8 cellular contexts compared by ENCODE assay signal in genomic region chr11:72224587-72225410, GRCh38. TPM values are rescaled to one million over a fixed set of nuclear protein-coding genes. Genes with fewer than 3 reads are reported as not detected.
A peak's percentile ranks its signal among the peaks of the same experiment; 100 is the strongest.
DNase-seq lines count a peak whose midpoint lies in the region; ATAC-seq and TF ChIP-seq lines count a peak whose summit lies in the region.

Gene INPPL1 (plus strand): TSS chr11:72224767. CDS start chr11:72224985, 218 bp downstream.

- no peak for TF ChIP-seq POLR2A in transverse colon (IDR thresholded peaks at IDR 0.05)

- H3K4me2 ChIP-seq in fibroblast of lung (ENCODE audit: extremely low read depth, insufficient read depth, low read length) = peak within 1 kb of the TSS; percentile 100

- no peak for ATAC-seq in naive thymus-derived CD4-positive, alpha-beta T cell
- no peak for ATAC-seq in HG02970 (IDR thresholded peaks at IDR 0.05; ENCODE audit: low FRiP score, unreplicated experiment)

- H2AFZ ChIP-seq in fibroblast of lung (ENCODE audit: low read length) = peak within 1 kb of the TSS; percentile 39

- TF ChIP-seq EP300 in transverse colon (IDR thresholded peaks at IDR 0.05; ENCODE audit: low read depth) = no peak

- CTCF ChIA-PET in naive thymus-derived CD4-positive, alpha-beta T cell (lab: Charles Lee) = interaction anchor here (0.6 to 1.7 kb wide), 2 partner anchors 80 to 190 kb away, joined by 4 read pairs; no protein-coding TSS in a partner anchor

- H4K20me1 ChIP-seq in fibroblast of lung (ENCODE audit: control insufficient read depth, extremely low read depth, insufficient read depth, low read length) = peaks cover 2% of the 10 kb centered on the region

- TF ChIP-seq CTCF in fibroblast of lung (conservative IDR thresholded peaks at IDR 0.05 in 1 of 2, IDR thresholded peaks at IDR 0.05 in 1 of 2; ENCODE audit: low read depth in 1 of 2, low read length in 2 of 2) (no peak), transverse colon (IDR thresholded peaks at IDR 0.05) (no peak)

- 0% methylated on average over 2 to 61 of the region's 80 CpGs for WGBS in transverse colon (ENCODE audit: low coverage in 1 of 2), 2 donors

- peak within 1 kb of the TSS; percentile 72 for H3K27ac ChIP-seq in fibroblast of lung (ENCODE audit: insufficient read depth, low read length)
- H3K27ac ChIP-seq in naive thymus-derived CD4-positive, alpha-beta T cell (ENCODE audit: low read depth, low read length) = peak within 1 kb of the TSS; percentile 88
- H3K27ac ChIP-seq in transverse colon = peak within 1 kb of the TSS; percentile 98 to 100 (median 99)

- POLR2A ChIA-PET in naive thymus-derived CD4-positive, alpha-beta T cell (lab: Charles Lee) = interaction anchor here (0.9 to 1.8 kb wide), 4 partner anchors 11 to 183 kb away, joined by 3 to 6 read pairs (median 4); no protein-coding TSS in a partner anchor

- intact Hi-C loops in naive thymus-derived CD4-positive, alpha-beta T cell (cut with micrococcal nuclease) = loop anchor here (1.0 to 10.0 kb wide), 8 partner anchors 14 to 1950 kb away; partner anchors contain the start of genes ATG16L2 (in 1 of the 2), NADSYN1 (in 1 of the 2), PLEKHB1 (in 1 of the 2) and PPFIA1 (in 1 of the 2)
- intact Hi-C loops in transverse colon (cut with DNase I; ENCODE audit: low total_unique reads) = no loop called here

- peaks cover 10% of the 10 kb centered on the region for H3K4me1 ChIP-seq in fibroblast of lung (ENCODE audit: control insufficient read depth, extremely low read depth, insufficient read depth, low read length)
- peaks cover 10 to 12% of the 10 kb centered on the region in 2 donors for H3K4me1 ChIP-seq in naive thymus-derived CD4-positive, alpha-beta T cell (ENCODE audit: control insufficient read depth in 2 of 2, insufficient read depth in 2 of 2, low read length in 2 of 2)
- H3K4me1 ChIP-seq in transverse colon = peaks cover 5 to 27% (median 22%) of the 10 kb centered on the region in 4 donors

- H3K9me3 Mint-ChIP-seq in IgD-negative memory B cell = no peaks in the 10 kb centered on the region
- no peaks in the 10 kb centered on the region for H3K9me3 Mint-ChIP-seq in activated T-cell treated with anti-CD3 and anti-CD28 coated beads, Interleukin-2, amount 50 U/mL, for 24 hours
- peaks cover 0 to 1% (median 0%) of the 10 kb centered on the region in 11 donors for H3K9me3 Mint-ChIP-seq in naive thymus-derived CD4-positive, alpha-beta T cell

- peak within 1 kb of the TSS; percentile 93 to 94 (median 93) for H3K27ac Mint-ChIP-seq in IgD-negative memory B cell
- peak within 1 kb of the TSS; percentile 90 for H3K27ac Mint-ChIP-seq in activated T-cell treated with anti-CD3 and anti-CD28 coated beads, Interleukin-2, amount 50 U/mL, for 24 hours
- peak within 1 kb of the TSS; percentile 89 to 98 (median 94) for H3K27ac Mint-ChIP-seq in naive thymus-derived CD4-positive, alpha-beta T cell

- H3K27me3 ChIP-seq in fibroblast of lung (ENCODE audit: control insufficient read depth, insufficient read depth, low read length) = no peaks in the 10 kb centered on the region
- no peaks in the 10 kb centered on the region for H3K27me3 ChIP-seq in naive thymus-derived CD4-positive, alpha-beta T cell (ENCODE audit: control insufficient read depth in 2 of 2, insufficient read depth in 2 of 2, low read length in 2 of 2)
- no peaks in the 10 kb centered on the region for H3K27me3 ChIP-seq in transverse colon

- H3K4me1 Mint-ChIP-seq in IgD-negative memory B cell = peaks cover 17 to 31% (median 22%) of the 10 kb centered on the region in 3 donors
- peaks cover 26% of the 10 kb centered on the region for H3K4me1 Mint-ChIP-seq in activated T-cell treated with anti-CD3 and anti-CD28 coated beads, Interleukin-2, amount 50 U/mL, for 24 hours (ENCODE audit: low read depth)
- H3K4me1 Mint-ChIP-seq in naive thymus-derived CD4-positive, alpha-beta T cell = peaks cover 12 to 31% (median 24%) of the 10 kb centered on the region in 7 donors

- no peaks in the 10 kb centered on the region for H3K36me3 Mint-ChIP-seq in IgD-negative memory B cell
- peaks cover 36% of the 10 kb centered on the region for H3K36me3 Mint-ChIP-seq in activated T-cell treated with anti-CD3 and anti-CD28 coated beads, Interleukin-2, amount 50 U/mL, for 24 hours (ENCODE audit: low read depth)
- H3K36me3 Mint-ChIP-seq in naive thymus-derived CD4-positive, alpha-beta T cell = peaks cover 0 to 12% (median 0%) of the 10 kb centered on the region in 5 donors

- peak within 1 kb of the TSS; percentile 86 to 97 (median 94) for H3K4me3 ChIP-seq in fibroblast of lung (replicated peaks in 1 of 4; ENCODE audit: control extremely low read depth in 1 of 4, insufficient read depth in 1 of 4, low read depth in 3 of 4, low read length in 4 of 4)
- peak within 1 kb of the TSS; percentile 91 for H3K4me3 ChIP-seq in naive thymus-derived CD4-positive, alpha-beta T cell (ENCODE audit: low read length)
- H3K4me3 ChIP-seq in transverse colon = peak within 1 kb of the TSS; percentile 86 to 95 (median 88)

- peak within 1 kb of the TSS; percentile 92 to 99 (median 98) for H3K4me3 Mint-ChIP-seq in IgD-negative memory B cell
- peak within 1 kb of the TSS; percentile 91 for H3K4me3 Mint-ChIP-seq in activated T-cell treated with anti-CD3 and anti-CD28 coated beads, Interleukin-2, amount 50 U/mL, for 24 hours
- peak within 1 kb of the TSS; percentile 90 to 99 (median 94) for H3K4me3 Mint-ChIP-seq in naive thymus-derived CD4-positive, alpha-beta T cell

- peaks cover 31% of the 10 kb centered on the region for H3K79me2 ChIP-seq in fibroblast of lung (ENCODE audit: control insufficient read depth, insufficient read depth, low read length)

- H3K9ac ChIP-seq in fibroblast of lung (ENCODE audit: insufficient read depth, low read length) = peak within 1 kb of the TSS; percentile 67

- H3K36me3 ChIP-seq in fibroblast of lung (ENCODE audit: control insufficient read depth, insufficient read depth, low read length) (peaks cover 20% of the 10 kb centered on the region), transverse colon (peaks cover 0 to 13% (median 4%) of the 10 kb centered on the region in 4 donors)
- H3K36me3 ChIP-seq in naive thymus-derived CD4-positive, alpha-beta T cell (ENCODE audit: control insufficient read depth in 2 of 3, insufficient read depth in 3 of 3, low read length in 3 of 3) = peaks cover 0 to 29% (median 0%) of the 10 kb centered on the region in 3 experiments

- H3K9me3 ChIP-seq in fibroblast of lung (ENCODE audit: control insufficient read depth, insufficient read depth, low read depth, low read length) (no peaks in the 10 kb centered on the region), transverse colon (no peaks in the 10 kb centered on the region)
- no peaks in the 10 kb centered on the region for H3K9me3 ChIP-seq in naive thymus-derived CD4-positive, alpha-beta T cell (ENCODE audit: control insufficient read depth in 2 of 3, low read length in 3 of 3)

- DNase-seq in Caki2 (ENCODE audit: low read depth) (no peak), fibroblast of lung (ENCODE audit: low read depth in 2 of 2) (peak; percentile 25 to 28), transverse colon (peak; percentile 64), GOT3 (lab: John Stamatoyannopoulos, UW) (no peak)
- peak; percentile 68 for DNase-seq in activated T-cell treated with anti-CD3 and anti-CD28 coated beads, Interleukin-2, amount 50 U/mL, for 24 hours
- peak in 7 of 9 donors; percentile 19 to 54 (median 34) for DNase-seq in naive thymus-derived CD4-positive, alpha-beta T cell

- in situ Hi-C loops in Caki2 (cut with HindIII; ENCODE audit: low pct_unique_long_range_greater_than_20kb, low sequenced_read_pairs) (no loop called here), transverse colon (cut with MboI; ENCODE audit: low pct_ligation_motif_present in 1 of 4, low pct_unique_long_range_greater_than_20kb in 1 of 4, low sequenced_read_pairs in 3 of 4) (no loop called here)

- H3K27me3 Mint-ChIP-seq in IgD-negative memory B cell = no peaks in the 10 kb centered on the region
- no peaks in the 10 kb centered on the region for H3K27me3 Mint-ChIP-seq in activated T-cell treated with anti-CD3 and anti-CD28 coated beads, Interleukin-2, amount 50 U/mL, for 24 hours
- H3K27me3 Mint-ChIP-seq in naive thymus-derived CD4-positive, alpha-beta T cell = no peaks in the 10 kb centered on the region

RNA-seq across cellular contexts. Expression of gene INPPL1, which starts in this region (rescaled TPM):
- 29.1 and 30.8 TPM in 2 replicates for total RNA-seq in Caki2 (2014; rRNA removed; shearing (Covaris generic); ENCODE audit: low replicate concordance)
- polyA plus RNA-seq in IgD-negative memory B cell (11.7 TPM), fibroblast of lung (60.3 and 76.9 TPM in 2 replicates)
- total RNA-seq in fibroblast of lung (62.9 and 102 TPM in 2 replicates), transverse colon (100 to 1,000 TPM in 2 of 4 donors, 10 to 100 TPM in 2; 92.8 to 388 (median 157) TPM)
- polyA plus RNA-seq in fibroblast of lung (2012) = 45.6 and 57.1 TPM in 2 replicates
- polyA minus RNA-seq in fibroblast of lung (ENCODE audit: low replicate concordance) = 152 and 169 TPM in 2 replicates
- total RNA-seq in naive thymus-derived CD4-positive, alpha-beta T cell = 100 to 1,000 TPM; 103 to 182 (median 134) TPM
- 1 to 10 TPM; 4.1 to 6.3 TPM for polyA plus RNA-seq in naive thymus-derived CD4-positive, alpha-beta T cell

Comparison
In these comparisons a context has a peak if more than half of its experiments do, and no peak if none do; other contexts are left out.
1. DNase-seq: peak in activated T-cell treated with anti-CD3 and anti-CD28 coated beads, Interleukin-2, amount 50 U/mL, for 24 hours (single experiment), fibroblast of lung (2 of 2), naive thymus-derived CD4-positive, alpha-beta T cell (7 of 9) and transverse colon (single experiment); none in Caki2 (single experiment) and GOT3 (single experiment).
2. Peak in every context shown above with its lines, with median percentiles within 50 percentile points of each other: H3K27ac Mint-ChIP-seq, H3K4me3 Mint-ChIP-seq, H3K27ac ChIP-seq and H3K4me3 ChIP-seq.